18 cellular contexts compared by ENCODE assay signal in genomic region chr2:208221873-208222272, GRCh38. TPM values are rescaled to one million over a fixed set of nuclear protein-coding genes. Genes with fewer than 3 reads are reported as not detected.
"Had no signal": no experiment of that assay in that cellular context is flagged by ENCODE, and none has a peak within 500 bp of the region (broad histone marks: within the 10 kb centered on the region; RNA-seq: fewer than 3 reads in every experiment).

No MANE protein-coding gene starts in this region.

RNA-seq across cellular contexts. Expression of gene C2orf80, which starts 32.0 kb away (rescaled TPM):
- total RNA-seq: activated CD4-positive, alpha-beta memory T cell treated with anti-CD3 and anti-CD28 coated beads, Interleukin-2, amount 10 ng/mL, durations not matched to agents 7 days and 5 days; activated CD4-positive, alpha-beta T cell treated with anti-CD3 and anti-CD28 coated beads for 36 hours; activated CD4-positive, alpha-beta T cell treated with anti-CD3 and anti-CD28 coated beads, Interleukin-2, amount 10 ng/mL, durations not matched to agents 7 days and 5 days; activated CD8-positive, alpha-beta memory T cell treated with anti-CD3 and anti-CD28 coated beads, Interleukin-2, amount 10 ng/mL, durations not matched to agents 7 days and 5 days; activated CD8-positive, alpha-beta T cell treated with anti-CD3 and anti-CD28 coated beads, Interleukin-2, amount 10 ng/mL, durations not matched to agents 7 days and 5 days; activated naive CD8-positive, alpha-beta T cell treated with anti-CD3 and anti-CD28 coated beads, Interleukin-2, amount 10 ng/mL, durations not matched to agents 7 days and 5 days; activated T-helper 2 cell treated with anti-CD3 and anti-CD28 coated beads, Interferon-gamma antibody, Interleukin-2, Interleukin-4, amounts not matched to agents 10 μg/mL and 5 μg/mL and 100 μg/mL, durations not matched to agents 14 hours and 24 hours and 36 hours; ascending aorta; body of pancreas; breast epithelium; cardiac septum; chondrocyte; T-cell; T-helper 1 cell treated with Interleukin-12 subunit alpha and Interleukin-12 subunit beta and Interleukin-4 antibody, amounts not matched to agents 30 ng/mL and 1 ng/mL, for 36 hours; T-helper 17 cell; T-helper 2 cell treated with Interferon-gamma antibody and Interleukin-4, amounts not matched to agents 100 ng/mL and 5 ng/mL, for 36 hours had no signal
- polyA plus RNA-seq: adipose tissue had no signal

RNA-seq across cellular contexts. Expression of gene CRYGA, which starts 58.5 kb away (rescaled TPM):
- total RNA-seq: activated CD4-positive, alpha-beta memory T cell treated with anti-CD3 and anti-CD28 coated beads, Interleukin-2, amount 10 ng/mL, durations not matched to agents 7 days and 5 days; activated CD4-positive, alpha-beta T cell treated with anti-CD3 and anti-CD28 coated beads for 36 hours; activated CD4-positive, alpha-beta T cell treated with anti-CD3 and anti-CD28 coated beads, Interleukin-2, amount 10 ng/mL, durations not matched to agents 7 days and 5 days; activated CD8-positive, alpha-beta memory T cell treated with anti-CD3 and anti-CD28 coated beads, Interleukin-2, amount 10 ng/mL, durations not matched to agents 7 days and 5 days; activated CD8-positive, alpha-beta T cell treated with anti-CD3 and anti-CD28 coated beads, Interleukin-2, amount 10 ng/mL, durations not matched to agents 7 days and 5 days; activated naive CD8-positive, alpha-beta T cell treated with anti-CD3 and anti-CD28 coated beads, Interleukin-2, amount 10 ng/mL, durations not matched to agents 7 days and 5 days; activated T-helper 2 cell treated with anti-CD3 and anti-CD28 coated beads, Interferon-gamma antibody, Interleukin-2, Interleukin-4, amounts not matched to agents 10 μg/mL and 5 μg/mL and 100 μg/mL, durations not matched to agents 14 hours and 24 hours and 36 hours; ascending aorta; body of pancreas; breast epithelium; cardiac septum; chondrocyte; T-cell; T-helper 1 cell treated with Interleukin-12 subunit alpha and Interleukin-12 subunit beta and Interleukin-4 antibody, amounts not matched to agents 30 ng/mL and 1 ng/mL, for 36 hours; T-helper 17 cell; T-helper 2 cell treated with Interferon-gamma antibody and Interleukin-4, amounts not matched to agents 100 ng/mL and 5 ng/mL, for 36 hours; WTC11 had no signal
- polyA plus RNA-seq: adipose tissue had no signal
